ENCODE assay signal across 14 cellular contexts in the genomic region with DNA sequence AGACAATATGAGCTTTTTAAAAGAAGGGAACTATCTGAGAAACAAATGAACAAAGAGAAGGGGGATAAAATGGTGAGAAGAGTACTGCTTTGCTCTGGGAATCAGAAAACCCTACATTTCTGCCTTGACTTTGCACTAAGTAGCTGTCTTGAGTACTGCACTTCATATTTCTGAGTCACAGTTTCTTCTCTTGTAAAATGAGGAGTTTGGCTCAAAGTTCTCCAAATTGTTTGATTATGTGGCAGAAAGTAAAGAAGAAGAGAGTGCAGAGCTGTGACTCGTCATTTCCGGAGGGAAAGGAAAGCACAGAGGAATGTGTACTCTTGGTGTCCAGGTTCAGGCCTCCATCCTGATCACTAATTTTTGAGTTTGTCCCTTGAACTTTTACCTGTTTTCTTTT. TPM values are rescaled to one million over a fixed set of nuclear protein-coding genes. Genes with fewer than 3 reads are reported as not detected.
DNase-seq lines count a peak whose midpoint lies in the region; ATAC-seq and TF ChIP-seq lines count a peak whose summit lies in the region.
"Had no signal": no experiment of that assay in that cellular context is flagged by ENCODE, and none has a peak within 500 bp of the region (broad histone marks: within the 10 kb centered on the region; RNA-seq: fewer than 3 reads in every experiment).

No MANE protein-coding gene starts in this region.

- H3K27me3 ChIP-seq in AG04450 (ENCODE audit: control insufficient read depth, insufficient read depth, low read length) (no peaks in the 10 kb centered on the region), hepatocyte (no peaks in the 10 kb centered on the region), neural progenitor cell (no peaks in the 10 kb centered on the region)

- H3K4me1 Mint-ChIP-seq in neural progenitor cell, result no peaks in the 10 kb centered on the region

- no peaks in the 10 kb centered on the region for H3K9me2 ChIP-seq in hepatocyte (replicated peaks; ENCODE audit: insufficient read depth)

- CTCF ChIA-PET in AG04450 (lab: Charles Lee), result interaction anchor here (1.0 to 1.1 kb wide), 2 partner anchors 14 to 34 kb away, joined by 3 to 4 read pairs; no protein-coding TSS in a partner anchor

- in situ Hi-C loops in G401 (cut with HindIII; ENCODE audit: low sequenced_read_pairs), result no loop called here

- H3K9me3 Mint-ChIP-seq in neural progenitor cell, result no peaks in the 10 kb centered on the region
- H3K9me3 Mint-ChIP-seq: CD4-positive, alpha-beta T cell had no signal

- H3K36me3 ChIP-seq in hepatocyte (replicated peaks; ENCODE audit: insufficient read depth, low read depth) (no peaks in the 10 kb centered on the region), neural progenitor cell (no peaks in the 10 kb centered on the region)

- H4K20me1 ChIP-seq in hepatocyte (ENCODE audit: insufficient read depth, poor library complexity, severe bottlenecking) (no peaks in the 10 kb centered on the region), neural progenitor cell (ENCODE audit: low read depth) (no peaks in the 10 kb centered on the region)

- POLR2A ChIA-PET in AG04450 (lab: Yijun Ruan, JAX), result interaction anchor here (1.3 kb wide), 1 partner anchor 24 kb away, joined by 3 read pairs; no protein-coding TSS in a partner anchor

- H3K4me3 ChIP-seq in AG04450 (ENCODE audit: low read depth, low read length) (no peak overlapping the region), HFF-Myc (replicated peaks; ENCODE audit: low read depth, low read length) (no peak overlapping the region), hepatocyte (no peak overlapping the region), neural progenitor cell (no peak overlapping the region)

- H3K27ac ChIP-seq in AG04450 (ENCODE audit: low read depth, low read length), result peak overlapping the region; percentile 92
- peak overlapping the region; percentile 87 for H3K27ac ChIP-seq in hepatocyte
- H3K27ac ChIP-seq in neural progenitor cell, result no peak overlapping the region

- DNase-seq in AG04450 (ENCODE audit: low read depth, low spot score) (peak; percentile 63), HFF-Myc (ENCODE audit: extremely low read depth, low read depth) (peak; percentile 51), amniotic stem cell (lab: John Stamatoyannopoulos, UW) (peak; percentile 30), hepatocyte (ENCODE audit: low spot score) (peak; percentile 17), G401 (ENCODE audit: low spot score) (no peak), neural progenitor cell (ENCODE audit: low spot score) (no peak)
- DNase-seq: activated CD4-positive, alpha-beta T cell treated with anti-CD3 and anti-CD28 coated beads, Interleukin-2, amount 50 U/mL, for 4 hours; activated effector memory CD4-positive, alpha-beta T cell treated with Interleukin-2 at 50 U/mL for 16 hours; CD4-positive, alpha-beta T cell; cerebellar nuclear complex; NCI-H187 treated with DMSO at 0.1 percent for 48 hours; occipital lobe had no signal

- no peaks in the 10 kb centered on the region for H3K36me3 Mint-ChIP-seq in neural progenitor cell

- no peak for TF ChIP-seq CTCF in AG04450 (IDR thresholded peaks at IDR 0.05; ENCODE audit: low read depth, low read length)
- TF ChIP-seq CTCF in HFF-Myc (IDR thresholded peaks at IDR 0.05; ENCODE audit: low read depth, low read length, missing control alignments), result no peak
- no peak for TF ChIP-seq CTCF in hepatocyte (IDR thresholded peaks at IDR 0.05; ENCODE audit: poor library complexity)
- no peak for TF ChIP-seq CTCF in neural progenitor cell (IDR thresholded peaks at IDR 0.05)

- WGBS in hepatocyte (ENCODE audit: low lambda C conversion rate, missing lambda C conversion rate), result 43% methylated on average over 2 of the region's 2 CpGs

- ATAC-seq in GM18868 (IDR thresholded peaks at IDR 0.05; ENCODE audit: unreplicated experiment) (no peak), GM18519 (IDR thresholded peaks at IDR 0.05; ENCODE audit: low FRiP score, unreplicated experiment) (no peak)

- H3K4me2 ChIP-seq in hepatocyte (no peak overlapping the region), neural progenitor cell (no peak overlapping the region)

- no peak overlapping the region for H3K9ac ChIP-seq in neural progenitor cell

- peaks cover 6% of the 10 kb centered on the region for H3K4me1 ChIP-seq in hepatocyte (ENCODE audit: insufficient read depth)
- H3K4me1 ChIP-seq in neural progenitor cell, result peaks cover 4% of the 10 kb centered on the region

- H3K27me3 Mint-ChIP-seq in neural progenitor cell (ENCODE audit: insufficient read depth, low read depth), result no peaks in the 10 kb centered on the region

- no peak overlapping the region for H3K27ac Mint-ChIP-seq in neural progenitor cell
- H3K27ac Mint-ChIP-seq: CD4-positive, alpha-beta T cell had no signal

- no peaks in the 10 kb centered on the region for H3F3A ChIP-seq in neural progenitor cell (ENCODE audit: low read depth)

- H3K9me3 ChIP-seq in AG04450 (ENCODE audit: control insufficient read depth, insufficient read depth, low read length), result no peaks in the 10 kb centered on the region
- no peaks in the 10 kb centered on the region for H3K9me3 ChIP-seq in hepatocyte (ENCODE audit: low read depth)
- H3K9me3 ChIP-seq in neural progenitor cell (ENCODE audit: low read depth), result no peaks in the 10 kb centered on the region

- H3K79me2 ChIP-seq in hepatocyte, result no peaks in the 10 kb centered on the region
- H3K79me2 ChIP-seq in neural progenitor cell (ENCODE audit: low read depth), result no peaks in the 10 kb centered on the region

- H2AFZ ChIP-seq in hepatocyte, result peak overlapping the region; percentile 18
- no peak overlapping the region for H2AFZ ChIP-seq in neural progenitor cell (replicated peaks)

- no peak overlapping the region for H3K4me3 Mint-ChIP-seq in neural progenitor cell
- H3K4me3 Mint-ChIP-seq: CD4-positive, alpha-beta T cell had no signal

RNA-seq across cellular contexts. Expression of a gene that starts 54.7 kb away (rescaled TPM):
- polyA plus RNA-seq in AG04450 (2011; rRNA removed) (not detected in 2 replicates), hepatocyte (1.0 and 1.9 TPM in 2 replicates)
- 0.14 TPM in 1 of 2 replicates, not detected in the other for polyA minus RNA-seq in AG04450 (2011; rRNA and poly(A)+ RNA removed)
- total RNA-seq in hepatocyte (2.3 and 2.4 TPM in 2 replicates), neural progenitor cell (ENCODE audit: low replicate concordance) (0.62 TPM in 1 of 2 replicates, not detected in the other)
- total RNA-seq in G401 (2014; rRNA removed; shearing (Covaris generic)), result not detected in 2 replicates

Comparison
In these comparisons a context has a peak if more than half of its experiments do, and no peak if none do; other contexts are left out.
1. DNase-seq: peak in AG04450 (single experiment), HFF-Myc (single experiment), amniotic stem cell (single experiment) and hepatocyte (single experiment); none in G401 (single experiment) and neural progenitor cell (single experiment).